Comparison of ENCODE assay signal across 8 cellular contexts in genomic region chr1:243917863-243918565, GRCh38.
A peak's percentile ranks its signal among the peaks of the same experiment; 100 is the strongest.
DNase-seq lines count a peak whose midpoint lies in the region; ATAC-seq and TF ChIP-seq lines count a peak whose summit lies in the region.

No MANE protein-coding gene starts in this region.

- intact Hi-C loops in activated CD4-positive, alpha-beta T cell treated with anti-CD3 and anti-CD28 coated beads for 36 hours (cut with DNase I, micrococcal nuclease): no loop called here

- H3K27me3 Mint-ChIP-seq in activated CD4-positive, alpha-beta T cell treated with anti-CD3 and anti-CD28 coated beads for 36 hours: peaks cover 43% of the 10 kb centered on the region

- peak overlapping the region in 1 of 2 donors; percentile 14 for H3K27ac ChIP-seq in thoracic aorta

- H3K27me3 ChIP-seq in thoracic aorta (replicated peaks; ENCODE audit: insufficient read depth): no peaks in the 10 kb centered on the region

- H3K27ac Mint-ChIP-seq in activated CD4-positive, alpha-beta T cell treated with anti-CD3 and anti-CD28 coated beads for 36 hours: peak overlapping the region; percentile 33

- no peak for ATAC-seq in activated CD4-positive, alpha-beta T cell treated with anti-CD3 and anti-CD28 coated beads for 36 hours
- ATAC-seq in thoracic aorta (ENCODE audit: insufficient number of reproducible peaks, low FRiP score, low read depth): no peak
- ATAC-seq in GM21526 (IDR thresholded peaks at IDR 0.05; ENCODE audit: low FRiP score, unreplicated experiment): no peak

- H3K36me3 Mint-ChIP-seq in activated CD4-positive, alpha-beta T cell treated with anti-CD3 and anti-CD28 coated beads for 36 hours (ENCODE audit: low read depth): no peaks in the 10 kb centered on the region

- peak overlapping the region; percentile 77 for H3K4me3 ChIP-seq in thoracic aorta

- peak overlapping the region; percentile 69 for H3K4me3 Mint-ChIP-seq in activated CD4-positive, alpha-beta T cell treated with anti-CD3 and anti-CD28 coated beads for 36 hours

- H3K4me1 ChIP-seq in thoracic aorta (ENCODE audit: control insufficient read depth in 1 of 2, low read depth in 2 of 2): peaks cover 8 to 20% of the 10 kb centered on the region in 2 donors

- CTCF ChIA-PET in activated CD4-positive, alpha-beta T cell treated with anti-CD3 and anti-CD28 coated beads for 36 hours (lab: Charles Lee): interaction anchor here (1.0 kb wide), 1 partner anchor 28 kb away, joined by 3 read pairs; no protein-coding TSS in a partner anchor

- H3K9me3 ChIP-seq in thoracic aorta: no peaks in the 10 kb centered on the region

- peaks cover 18% of the 10 kb centered on the region for H3K4me1 Mint-ChIP-seq in activated CD4-positive, alpha-beta T cell treated with anti-CD3 and anti-CD28 coated beads for 36 hours

- no peak for TF ChIP-seq CTCF in thoracic aorta (IDR thresholded peaks at IDR 0.05)

- H3K9me3 Mint-ChIP-seq in activated CD4-positive, alpha-beta T cell treated with anti-CD3 and anti-CD28 coated beads for 36 hours (ENCODE audit: low read depth): no peaks in the 10 kb centered on the region

- no peak for DNase-seq in activated CD4-positive, alpha-beta T cell treated with anti-CD3 and anti-CD28 coated beads for 36 hours
- DNase-seq in activated CD4-positive, alpha-beta T cell treated with anti-CD3 and anti-CD28 coated beads for 1 hour: no peak
- peak; percentile 59 for DNase-seq in astrocyte of the hippocampus (ENCODE audit: low read depth, low spot score)
- peak; percentile 36 for DNase-seq in kidney glomerular epithelial cell (lab: John Stamatoyannopoulos, UW)
- no peak for DNase-seq in thoracic aorta (ENCODE audit: low spot score)
- no peak for DNase-seq in Kasumi-1 (lab: John Stamatoyannopoulos, UW)
- no peak for DNase-seq in activated CD4-positive, alpha-beta T cell treated with anti-CD3 and anti-CD28 coated beads, Interleukin-2, amount 50 U/mL, for 48 hours

- H3K36me3 ChIP-seq in thoracic aorta: no peaks in the 10 kb centered on the region

- POLR2A ChIA-PET in activated CD4-positive, alpha-beta T cell treated with anti-CD3 and anti-CD28 coated beads for 36 hours (lab: Charles Lee): no interaction called here

Comparison
In these comparisons a context has a peak if more than half of its experiments do, and no peak if none do; other contexts are left out.
1. DNase-seq: peak in astrocyte of the hippocampus (single experiment) and kidney glomerular epithelial cell (single experiment); none in activated CD4-positive, alpha-beta T cell treated with anti-CD3 and anti-CD28 coated beads for 36 hours (single experiment), activated CD4-positive, alpha-beta T cell treated with anti-CD3 and anti-CD28 coated beads for 1 hour (single experiment), thoracic aorta (single experiment), Kasumi-1 (0 of 2) and activated CD4-positive, alpha-beta T cell treated with anti-CD3 and anti-CD28 coated beads, Interleukin-2, amount 50 U/mL, for 48 hours (0 of 2).